In the genomic region with DNA sequence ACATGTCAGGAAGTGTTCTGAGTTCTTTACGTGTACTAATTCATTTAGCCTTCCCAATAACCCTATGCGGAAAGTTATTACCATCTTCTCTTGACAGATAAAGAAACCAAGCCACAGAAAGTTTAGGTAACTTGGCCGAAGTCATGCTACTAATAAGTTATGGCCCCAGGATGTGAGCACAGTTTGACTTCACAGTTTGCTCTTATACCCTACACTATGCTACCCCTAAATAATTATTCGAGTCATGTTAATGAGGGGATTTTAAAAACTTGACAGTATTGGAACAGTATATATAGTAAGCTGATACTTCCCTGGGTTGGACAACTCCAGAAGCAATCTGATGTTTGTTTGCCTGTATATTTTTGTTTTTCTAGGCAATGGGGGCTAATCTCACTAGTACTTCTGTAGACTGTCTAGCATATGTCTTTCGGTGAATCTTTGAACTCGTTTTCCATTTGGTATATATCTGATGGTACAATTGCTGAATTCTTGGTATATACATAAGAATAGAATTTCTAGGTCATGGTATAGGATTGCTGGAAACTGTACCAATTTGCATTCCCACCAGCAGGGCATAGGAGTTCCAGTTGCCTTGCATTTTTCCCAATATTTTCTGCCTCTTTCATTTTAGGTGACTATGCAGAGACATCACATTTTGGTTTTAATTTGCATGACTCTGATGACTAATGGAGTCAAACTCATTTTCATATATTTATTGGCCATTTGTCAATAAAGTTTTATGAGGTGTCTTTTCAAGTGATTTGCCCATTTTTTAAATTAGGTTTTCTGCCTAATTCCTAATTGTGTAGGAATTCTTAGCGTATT, we compare ENCODE assay signal across 2 cellular contexts.
TF ChIP-seq lines count a peak whose summit lies in the region.

No MANE protein-coding gene starts in this region.

TF ChIP-seq in SK-N-SH, 30 proteins besides CTCF, POLR2A, EP300 and RAD21:
- TF ChIP-seq GATA2 (CRISPR knock-in tag; IDR thresholded peaks at IDR 0.05) (no peak), JUND (IDR thresholded peaks at IDR 0.05) (no peak), YY1 (IDR thresholded peaks at IDR 0.05; ENCODE audit: low read depth) (no peak), FOXM1 (IDR thresholded peaks at IDR 0.05; ENCODE audit: low read depth) (no peak), MEF2A (IDR thresholded peaks at IDR 0.05; ENCODE audit: borderline replicate concordance, low read depth) (no peak), ELF1 (IDR thresholded peaks at IDR 0.05) (no peak), MXI1 (IDR thresholded peaks at IDR 0.05; ENCODE audit: low read depth, low read length) (no peak), TCF12 (IDR thresholded peaks at IDR 0.05) (no peak), NRF1 (IDR thresholded peaks at IDR 0.05; ENCODE audit: low read depth, low read length) (no peak), CHD2 (IDR thresholded peaks at IDR 0.05; ENCODE audit: low read length, partially characterized antibody) (no peak), GABPA (IDR thresholded peaks at IDR 0.05; ENCODE audit: low read depth) (no peak), FOSL2 (IDR thresholded peaks at IDR 0.05; ENCODE audit: borderline replicate concordance, low read depth) (no peak)
- TF ChIP-seq, protein P1, sequence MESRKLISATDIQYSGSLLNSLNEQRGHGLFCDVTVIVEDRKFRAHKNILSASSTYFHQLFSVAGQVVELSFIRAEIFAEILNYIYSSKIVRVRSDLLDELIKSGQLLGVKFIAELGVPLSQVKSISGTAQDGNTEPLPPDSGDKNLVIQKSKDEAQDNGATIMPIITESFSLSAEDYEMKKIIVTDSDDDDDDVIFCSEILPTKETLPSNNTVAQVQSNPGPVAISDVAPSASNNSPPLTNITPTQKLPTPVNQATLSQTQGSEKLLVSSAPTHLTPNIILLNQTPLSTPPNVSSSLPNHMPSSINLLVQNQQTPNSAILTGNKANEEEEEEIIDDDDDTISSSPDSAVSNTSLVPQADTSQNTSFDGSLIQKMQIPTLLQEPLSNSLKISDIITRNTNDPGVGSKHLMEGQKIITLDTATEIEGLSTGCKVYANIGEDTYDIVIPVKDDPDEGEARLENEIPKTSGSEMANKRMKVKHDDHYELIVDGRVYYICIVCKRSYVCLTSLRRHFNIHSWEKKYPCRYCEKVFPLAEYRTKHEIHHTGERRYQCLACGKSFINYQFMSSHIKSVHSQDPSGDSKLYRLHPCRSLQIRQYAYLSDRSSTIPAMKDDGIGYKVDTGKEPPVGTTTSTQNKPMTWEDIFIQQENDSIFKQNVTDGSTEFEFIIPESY (IDR thresholded peaks at IDR 0.05; ENCODE audit: borderline replicate concordance, low read depth), result no peak
- TF ChIP-seq, protein P2, sequence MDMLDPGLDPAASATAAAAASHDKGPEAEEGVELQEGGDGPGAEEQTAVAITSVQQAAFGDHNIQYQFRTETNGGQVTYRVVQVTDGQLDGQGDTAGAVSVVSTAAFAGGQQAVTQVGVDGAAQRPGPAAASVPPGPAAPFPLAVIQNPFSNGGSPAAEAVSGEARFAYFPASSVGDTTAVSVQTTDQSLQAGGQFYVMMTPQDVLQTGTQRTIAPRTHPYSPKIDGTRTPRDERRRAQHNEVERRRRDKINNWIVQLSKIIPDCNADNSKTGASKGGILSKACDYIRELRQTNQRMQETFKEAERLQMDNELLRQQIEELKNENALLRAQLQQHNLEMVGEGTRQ (IDR thresholded peaks at IDR 0.05; ENCODE audit: borderline replicate concordance, low read depth, low read length), result no peak
- TF ChIP-seq, protein P3, sequence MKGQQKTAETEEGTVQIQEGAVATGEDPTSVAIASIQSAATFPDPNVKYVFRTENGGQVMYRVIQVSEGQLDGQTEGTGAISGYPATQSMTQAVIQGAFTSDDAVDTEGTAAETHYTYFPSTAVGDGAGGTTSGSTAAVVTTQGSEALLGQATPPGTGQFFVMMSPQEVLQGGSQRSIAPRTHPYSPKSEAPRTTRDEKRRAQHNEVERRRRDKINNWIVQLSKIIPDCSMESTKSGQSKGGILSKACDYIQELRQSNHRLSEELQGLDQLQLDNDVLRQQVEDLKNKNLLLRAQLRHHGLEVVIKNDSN (IDR thresholded peaks at IDR 0.05; ENCODE audit: borderline replicate concordance, low read depth), result no peak

TF ChIP-seq in endothelial cell of umbilical vein, 7 proteins besides CTCF, POLR2A, EP300 and RAD21:
- TF ChIP-seq EZH2 (IDR thresholded peaks at IDR 0.05; ENCODE audit: borderline replicate concordance, low read depth, low read length, severe bottlenecking), result no peak
- TF ChIP-seq FOS (IDR thresholded peaks at IDR 0.05; ENCODE audit: borderline replicate concordance, insufficient read depth, low read length), result no peak
- TF ChIP-seq, protein P4, sequence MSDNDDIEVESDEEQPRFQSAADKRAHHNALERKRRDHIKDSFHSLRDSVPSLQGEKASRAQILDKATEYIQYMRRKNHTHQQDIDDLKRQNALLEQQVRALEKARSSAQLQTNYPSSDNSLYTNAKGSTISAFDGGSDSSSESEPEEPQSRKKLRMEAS (IDR thresholded peaks at IDR 0.05; ENCODE audit: insufficient read depth, insufficient read length), result no peak
- no peak for TF ChIP-seq POLR2AphosphoS5 (IDR thresholded peaks at IDR 0.05; ENCODE audit: insufficient read depth, low read depth, low read length)
- TF ChIP-seq JUN (IDR thresholded peaks at IDR 0.05; ENCODE audit: borderline replicate concordance, insufficient read depth, insufficient read length, low read depth), result no peak
- TF ChIP-seq MYC (IDR thresholded peaks at IDR 0.05; ENCODE audit: low read depth, low read length), result no peak
- TF ChIP-seq GATA2 (IDR thresholded peaks at IDR 0.05; ENCODE audit: insufficient read depth, insufficient read length, low read depth, low read length), result no peak
